In the genomic region with DNA sequence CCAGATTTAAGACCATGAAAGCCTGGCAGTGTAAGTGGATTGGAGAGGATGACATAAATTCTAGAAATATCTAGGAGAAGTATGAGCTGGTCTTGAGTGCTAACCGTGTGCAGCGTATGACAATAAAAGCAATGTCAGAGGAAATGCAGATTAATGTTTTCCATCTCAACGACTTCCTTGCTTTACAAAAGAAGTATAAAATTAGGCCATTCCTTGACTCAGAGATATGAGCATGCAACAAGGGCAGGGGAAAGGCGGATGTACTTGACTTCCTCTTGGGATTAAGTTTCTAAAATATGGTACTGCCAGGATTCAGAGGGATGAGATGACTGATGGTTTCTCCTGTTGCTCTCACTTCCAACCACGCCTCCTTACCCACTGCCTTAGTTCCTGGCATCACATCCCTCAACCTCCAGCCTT, we compare ENCODE assay signal across 17 cellular contexts. TPM values are rescaled to one million over a fixed set of nuclear protein-coding genes. Genes with fewer than 3 reads are reported as not detected.
A peak's percentile ranks its signal among the peaks of the same experiment; 100 is the strongest.
DNase-seq lines count a peak whose midpoint lies in the region; ATAC-seq and TF ChIP-seq lines count a peak whose summit lies in the region.
"Had no signal": no experiment of that assay in that cellular context is flagged by ENCODE, and none has a peak within 500 bp of the region (broad histone marks: within the 10 kb centered on the region; RNA-seq: fewer than 3 reads in every experiment).

No MANE protein-coding gene starts in this region.

- no peaks in the 10 kb centered on the region for H3K36me3 ChIP-seq in gastrocnemius medialis
- H3K36me3 ChIP-seq: BLaER1, suprapubic skin had no signal

- H3K4me1 Mint-ChIP-seq in activated CD4-positive, alpha-beta memory T cell treated with anti-CD3 and anti-CD28 coated beads for 36 hours (ENCODE audit: low read depth) = peaks cover 5% of the 10 kb centered on the region
- peaks cover 4% of the 10 kb centered on the region for H3K4me1 Mint-ChIP-seq in mesothelial cell of epicardium

- TF ChIP-seq CTCF in gastrocnemius medialis (IDR thresholded peaks at IDR 0.05 in 4 of 5, conservative IDR thresholded peaks at IDR 0.05 in 1 of 5) (no peak), mesothelial cell of epicardium (IDR thresholded peaks at IDR 0.05; ENCODE audit: unreplicated experiment) (no peak)

- in situ Hi-C loops in KBM-7 (cut with MboI; ENCODE audit: low pct_unique_long_range_greater_than_20kb, low sequenced_read_pairs) = no loop called here
- in situ Hi-C loops in gastrocnemius medialis (cut with MboI; ENCODE audit: low sequenced_read_pairs in 4 of 4) = no loop called here

- H3K4me3 Mint-ChIP-seq in activated CD4-positive, alpha-beta memory T cell treated with anti-CD3 and anti-CD28 coated beads for 36 hours = no peak overlapping the region
- H3K4me3 Mint-ChIP-seq in mesothelial cell of epicardium = no peak overlapping the region
- H3K4me3 Mint-ChIP-seq: activated naive CD8-positive, alpha-beta T cell had no signal

- ATAC-seq in gastrocnemius medialis (peak; percentile 19 to 42), sciatic nerve (no peak)
- ATAC-seq: left cardiac atrium had no signal

- POLR2A ChIA-PET in activated CD4-positive, alpha-beta memory T cell treated with anti-CD3 and anti-CD28 coated beads for 36 hours (lab: Charles Lee) = no interaction called here

- intact Hi-C loops in gastrocnemius medialis (cut with DNase I; ENCODE audit: low total_unique reads) = no loop called here
- intact Hi-C loops in activated CD4-positive, alpha-beta memory T cell treated with anti-CD3 and anti-CD28 coated beads for 36 hours (cut with micrococcal nuclease) = no loop called here
- intact Hi-C loops in sciatic nerve (cut with DNase I) = no loop called here

- peaks cover 8 to 16% of the 10 kb centered on the region in 2 donors for H3K4me1 ChIP-seq in gastrocnemius medialis
- H3K4me1 ChIP-seq: BLaER1 had no signal

- H3K4me3 ChIP-seq in gastrocnemius medialis = no peak overlapping the region
- H3K4me3 ChIP-seq: BLaER1, suprapubic skin had no signal

- H3K27me3 Mint-ChIP-seq in activated CD4-positive, alpha-beta memory T cell treated with anti-CD3 and anti-CD28 coated beads for 36 hours = peaks cover 1% of the 10 kb centered on the region
- no peaks in the 10 kb centered on the region for H3K27me3 Mint-ChIP-seq in mesothelial cell of epicardium (ENCODE audit: low read depth)
- H3K27me3 Mint-ChIP-seq: activated naive CD8-positive, alpha-beta T cell had no signal

- H3K9me3 Mint-ChIP-seq in activated CD4-positive, alpha-beta memory T cell treated with anti-CD3 and anti-CD28 coated beads for 36 hours = no peaks in the 10 kb centered on the region
- H3K9me3 Mint-ChIP-seq in mesothelial cell of epicardium = peaks cover 4% of the 10 kb centered on the region

- H3K27ac ChIP-seq in gastrocnemius medialis = peak overlapping the region in 1 of 4 donors; percentile 4
- H3K27ac ChIP-seq: BLaER1, suprapubic skin had no signal

- no peaks in the 10 kb centered on the region for H3K36me3 Mint-ChIP-seq in activated CD4-positive, alpha-beta memory T cell treated with anti-CD3 and anti-CD28 coated beads for 36 hours
- peaks cover 2% of the 10 kb centered on the region for H3K36me3 Mint-ChIP-seq in mesothelial cell of epicardium
- H3K36me3 Mint-ChIP-seq: activated naive CD8-positive, alpha-beta T cell had no signal

- CTCF ChIA-PET in activated CD4-positive, alpha-beta memory T cell treated with anti-CD3 and anti-CD28 coated beads for 36 hours (lab: Charles Lee) = no interaction called here

- no peak for TF ChIP-seq POLR2A in gastrocnemius medialis (IDR thresholded peaks at IDR 0.05)

- H3K27me3 ChIP-seq in gastrocnemius medialis = no peaks in the 10 kb centered on the region
- H3K27me3 ChIP-seq: BLaER1, suprapubic skin had no signal

- DNase-seq in EL (peak; percentile 22), KBM-7 (peak; percentile 3), dermis blood vessel endothelial cell (peak; percentile 72), gastrocnemius medialis (no peak), sciatic nerve (ENCODE audit: low spot score) (no peak), mesothelial cell of epicardium (ENCODE audit: low spot score in 2 of 2, unreplicated experiment in 2 of 2) (no peak)
- DNase-seq in activated CD4-positive, alpha-beta memory T cell treated with anti-CD3 and anti-CD28 coated beads for 36 hours = no peak
- DNase-seq: activated T-cell treated with anti-CD3 and anti-CD28 coated beads, Interleukin-2, amount 50 U/mL, for 1 hour; caudate nucleus; effector memory CD4-positive, alpha-beta T cell; GOT3; left cardiac atrium; NCI-H526 treated with DMSO at 0.1 percent for 48 hours; stimulated activated CD4-positive, alpha-beta T cell treated with anti-CD3 and anti-CD28 coated beads, Interleukin-4, amount 100 ng/mL, for 24 hours had no signal

- H3K9me3 ChIP-seq in gastrocnemius medialis = no peaks in the 10 kb centered on the region
- H3K9me3 ChIP-seq: BLaER1, suprapubic skin had no signal

- no peak overlapping the region for H3K27ac Mint-ChIP-seq in activated CD4-positive, alpha-beta memory T cell treated with anti-CD3 and anti-CD28 coated beads for 36 hours
- H3K27ac Mint-ChIP-seq in mesothelial cell of epicardium = no peak overlapping the region
- H3K27ac Mint-ChIP-seq: activated naive CD8-positive, alpha-beta T cell had no signal

RNA-seq across cellular contexts. Expression of a gene that starts 32.3 kb away (rescaled TPM):
- total RNA-seq in dermis blood vessel endothelial cell (2.7 and 4.6 TPM in 2 replicates), gastrocnemius medialis (1 to 10 TPM; 1.2 to 3.4 (median 1.9) TPM), sciatic nerve (6.4 TPM), mesothelial cell of epicardium (8.1 to 9.9 TPM (median 9.4 TPM) in 3 replicates)
- not detected for total RNA-seq in activated CD4-positive, alpha-beta memory T cell treated with anti-CD3 and anti-CD28 coated beads for 36 hours

RNA-seq across cellular contexts. Expression of a gene that starts 52.3 kb away (rescaled TPM):
- total RNA-seq in dermis blood vessel endothelial cell = not detected in 2 replicates
- total RNA-seq in gastrocnemius medialis = under 1 TPM in 3 of 4 donors, not detected in 1; 0.26 to 0.46 (median 0.29) TPM
- total RNA-seq in activated CD4-positive, alpha-beta memory T cell treated with anti-CD3 and anti-CD28 coated beads for 36 hours = not detected
- 4.1 TPM for total RNA-seq in sciatic nerve
- total RNA-seq in mesothelial cell of epicardium = 0.70 to 1.3 TPM (median 0.96 TPM) in 3 replicates

Comparison
In these comparisons a context has a peak if more than half of its experiments do, and no peak if none do; other contexts are left out.
1. DNase-seq: peak in EL (single experiment), KBM-7 (single experiment) and dermis blood vessel endothelial cell (single experiment); none in gastrocnemius medialis (0 of 2), activated CD4-positive, alpha-beta memory T cell treated with anti-CD3 and anti-CD28 coated beads for 36 hours (single experiment), sciatic nerve (single experiment) and mesothelial cell of epicardium (0 of 2).